In the genomic region with DNA sequence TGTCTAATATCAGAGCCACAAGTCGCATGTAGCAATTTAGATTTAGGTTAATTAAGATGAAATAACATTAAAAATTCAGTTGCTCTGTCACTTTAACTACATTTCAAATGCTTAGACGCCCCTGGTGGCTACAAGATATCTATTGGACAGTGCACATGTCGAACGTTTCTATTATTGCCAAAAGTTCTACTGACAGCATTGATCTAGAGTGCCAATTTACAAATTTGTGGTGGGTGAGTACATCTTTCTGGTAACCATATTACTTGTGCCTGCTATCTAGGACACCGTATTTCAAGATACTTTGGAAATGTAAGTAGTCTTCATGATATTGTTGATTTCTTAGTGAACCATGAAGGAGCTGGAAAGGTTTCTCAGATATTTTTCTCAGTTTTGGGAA, we compare ENCODE assay signal across 17 cellular contexts.
"Had no signal": no experiment of that assay in that cellular context is flagged by ENCODE, and none has a peak within 500 bp of the region (broad histone marks: within the 10 kb centered on the region; RNA-seq: fewer than 3 reads in every experiment).

No MANE protein-coding gene starts in this region.

- DNase-seq: activated CD4-positive, alpha-beta T cell treated with anti-CD3 and anti-CD28 coated beads, Interleukin-2, amount 50 U/mL, for 4 hours; activated naive CD4-positive, alpha-beta T cell treated with Interleukin-2 at 50 U/mL for 16 hours; colonic mucosa; dorsolateral prefrontal cortex; esophagus squamous epithelium; gastrocnemius medialis; hippocampal formation; left ventricle myocardium superior; mammary epithelial cell; SJCRH30; stimulated activated CD4-positive, alpha-beta T cell treated with anti-CD3 and anti-CD28 coated beads, Interleukin-4, amount 100 ng/mL, for 1 hour; stimulated activated naive CD4-positive, alpha-beta T cell treated with Interleukin-2 at 50 U/mL for 16 hours; substantia nigra; tibial artery had no signal

- H3K9me3 ChIP-seq: breast epithelium, colonic mucosa, esophagus squamous epithelium, gastrocnemius medialis, SJCRH30, tibial artery had no signal

- H3K27ac ChIP-seq: breast epithelium, colonic mucosa, dorsolateral prefrontal cortex, esophagus squamous epithelium, gastrocnemius medialis, SJCRH30, tibial artery had no signal

- H3K9me3 Mint-ChIP-seq: T-cell had no signal

- H3K36me3 ChIP-seq: colonic mucosa had no signal

- H3K4me3 ChIP-seq: breast epithelium, colonic mucosa, dorsolateral prefrontal cortex, esophagus squamous epithelium, gastrocnemius medialis, SJCRH30, tibial artery had no signal

- H3K4me1 ChIP-seq: breast epithelium, colonic mucosa, gastrocnemius medialis, SJCRH30 had no signal

- H3K27ac Mint-ChIP-seq: progenitor cell of endocrine pancreas had no signal

- ATAC-seq: gastrocnemius medialis, left ventricle myocardium superior had no signal

- H3K27me3 ChIP-seq: breast epithelium, colonic mucosa, dorsolateral prefrontal cortex, esophagus squamous epithelium, gastrocnemius medialis, SJCRH30, tibial artery had no signal

- H3K27me3 Mint-ChIP-seq: progenitor cell of endocrine pancreas, T-cell had no signal
